Comparison of ENCODE assay signal across 8 cellular contexts in the genomic region with DNA sequence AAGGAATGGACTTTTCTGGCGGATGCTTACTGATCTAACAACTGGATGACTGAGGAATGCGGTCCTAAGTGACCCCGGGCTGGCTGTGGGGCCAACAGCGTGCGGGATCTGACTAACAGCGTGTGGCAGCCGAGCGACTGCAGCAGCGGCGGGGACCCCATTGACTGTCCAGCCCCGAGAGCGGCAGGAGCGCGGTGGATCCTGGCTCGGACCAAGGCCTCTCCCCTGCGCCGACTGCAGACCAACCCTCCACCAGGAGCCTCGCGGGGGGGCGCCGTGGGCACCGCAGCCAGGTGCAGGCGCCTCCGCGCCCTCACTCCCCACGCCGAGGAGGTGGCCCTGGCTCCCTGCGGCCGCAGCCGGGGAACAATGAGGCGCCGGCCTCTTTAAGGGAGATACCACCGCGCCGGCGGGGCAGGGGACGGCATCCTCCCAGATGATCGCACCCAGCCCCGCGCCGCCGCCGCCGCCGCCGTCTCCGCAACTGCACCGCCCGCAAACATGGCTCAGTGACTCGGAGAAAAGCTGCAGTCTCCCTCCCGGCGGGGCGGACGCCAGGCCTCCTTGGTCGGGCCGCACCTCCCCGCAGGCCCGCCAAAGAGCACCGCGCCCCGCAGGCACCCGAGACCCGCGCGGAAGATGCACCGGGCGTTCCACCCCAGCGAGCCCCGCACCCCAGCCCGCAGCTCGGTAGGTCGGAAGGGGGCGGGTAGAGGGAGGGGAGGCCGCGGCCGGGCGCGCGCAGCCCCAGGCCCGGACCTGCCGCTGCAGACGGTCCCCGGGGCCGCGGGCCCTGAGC. TPM values are rescaled to one million over a fixed set of nuclear protein-coding genes. Genes with fewer than 3 reads are reported as not detected.
DNase-seq lines count a peak whose midpoint lies in the region; ATAC-seq and TF ChIP-seq lines count a peak whose summit lies in the region.

No MANE protein-coding gene starts in this region.

- intact Hi-C loops in activated naive CD4-positive, alpha-beta T cell treated with anti-CD3 and anti-CD28 coated beads for 36 hours (cut with micrococcal nuclease): loop anchor here (1.0 to 5.0 kb wide), 4 partner anchors 15 to 204 kb away; a partner anchor contains a TSS

- no peaks in the 10 kb centered on the region for H4K20me1 ChIP-seq in DND-41 (ENCODE audit: insufficient read depth, low read length)

- DNase-seq in DND-41 (peak; percentile 82), KBM-7 (peak; percentile 80), SJSA1 (ENCODE audit: low read depth in 1 of 2, low spot score in 2 of 2) (peak; percentile 69 to 81), glomerular visceral epithelial cell (ENCODE audit: extremely low spot score) (peak; percentile 78), omental fat pad (ENCODE audit: low spot score) (peak; percentile 62)
- peak; percentile 77 for DNase-seq in activated naive CD4-positive, alpha-beta T cell treated with anti-CD3 and anti-CD28 coated beads for 36 hours

- peak overlapping the region; percentile 81 for H3K4me3 Mint-ChIP-seq in activated naive CD4-positive, alpha-beta T cell treated with anti-CD3 and anti-CD28 coated beads for 36 hours

- H3K36me3 Mint-ChIP-seq in activated naive CD4-positive, alpha-beta T cell treated with anti-CD3 and anti-CD28 coated beads for 36 hours (ENCODE audit: low read depth): peaks cover 10% of the 10 kb centered on the region

- in situ Hi-C loops in KBM-7 (cut with MboI; ENCODE audit: low pct_unique_long_range_greater_than_20kb, low sequenced_read_pairs): no loop called here

- H3K27ac ChIP-seq in DND-41 (ENCODE audit: low read length): peak overlapping the region; percentile 85
- peak overlapping the region; percentile 34; the same call in 1 of the 2 replicates for H3K27ac ChIP-seq in SJSA1
- H3K27ac ChIP-seq in thymus (ENCODE audit: low read depth): peak overlapping the region; percentile 94

- H3K36me3 ChIP-seq in DND-41 (ENCODE audit: insufficient read depth, low read length) (peaks cover 22% of the 10 kb centered on the region), SJSA1 (peaks cover 22% of the 10 kb centered on the region), thymus (ENCODE audit: control insufficient read depth, insufficient read depth) (peaks cover 8% of the 10 kb centered on the region)

- H2AFZ ChIP-seq in DND-41 (ENCODE audit: low read depth, low read length): peak overlapping the region; percentile 54

- peak overlapping the region; percentile 73 for H3K27ac Mint-ChIP-seq in activated naive CD4-positive, alpha-beta T cell treated with anti-CD3 and anti-CD28 coated beads for 36 hours

- CTCF ChIA-PET in activated naive CD4-positive, alpha-beta T cell treated with anti-CD3 and anti-CD28 coated beads for 36 hours (lab: Charles Lee): interaction anchor here (1.6 to 1.9 kb wide), 2 partner anchors 28 to 34 kb away, joined by 5 to 13 read pairs; no protein-coding TSS in a partner anchor

- H3K4me1 ChIP-seq in DND-41 (ENCODE audit: insufficient read depth, low read length): peaks cover 35% of the 10 kb centered on the region
- peaks cover 15% of the 10 kb centered on the region for H3K4me1 ChIP-seq in SJSA1 (replicated peaks)
- peaks cover 12% of the 10 kb centered on the region for H3K4me1 ChIP-seq in thymus (ENCODE audit: control insufficient read depth, insufficient read depth, low read length)

- H3K4me1 Mint-ChIP-seq in activated naive CD4-positive, alpha-beta T cell treated with anti-CD3 and anti-CD28 coated beads for 36 hours (ENCODE audit: low read depth): peaks cover 28% of the 10 kb centered on the region

- ATAC-seq in DND-41 (ENCODE audit: insufficient read depth, low read depth): peak; percentile 69
- ATAC-seq in GM21529 (IDR thresholded peaks at IDR 0.05; ENCODE audit: unreplicated experiment): peak; percentile 47
- peak; percentile 71 for ATAC-seq in omental fat pad (ENCODE audit: low FRiP score)

- no peaks in the 10 kb centered on the region for H3K9me3 ChIP-seq in DND-41 (ENCODE audit: insufficient read depth, low read length, severe bottlenecking)
- no peaks in the 10 kb centered on the region; the same call in 1 of the 2 replicates for H3K9me3 ChIP-seq in SJSA1 (replicated peaks)
- H3K9me3 ChIP-seq in thymus (ENCODE audit: control insufficient read depth): no peaks in the 10 kb centered on the region

- peaks cover 44% of the 10 kb centered on the region for H3K79me2 ChIP-seq in DND-41 (ENCODE audit: insufficient read depth, low read length)

- no peaks in the 10 kb centered on the region for H3K9me3 Mint-ChIP-seq in activated naive CD4-positive, alpha-beta T cell treated with anti-CD3 and anti-CD28 coated beads for 36 hours

- H3K9ac ChIP-seq in DND-41 (ENCODE audit: low read depth, low read length): peak overlapping the region; percentile 88

- under 1% methylated on average over 85 of the region's 85 CpGs for WGBS in thymus

- H3K27me3 Mint-ChIP-seq in activated naive CD4-positive, alpha-beta T cell treated with anti-CD3 and anti-CD28 coated beads for 36 hours (ENCODE audit: low read depth): no peaks in the 10 kb centered on the region

- no peaks in the 10 kb centered on the region for H3K27me3 ChIP-seq in DND-41 (ENCODE audit: insufficient read depth, low read length, poor library complexity)
- no peaks in the 10 kb centered on the region for H3K27me3 ChIP-seq in SJSA1 (replicated peaks)
- no peaks in the 10 kb centered on the region for H3K27me3 ChIP-seq in thymus (ENCODE audit: control insufficient read depth, insufficient read depth)

- H3K4me3 ChIP-seq in DND-41 (ENCODE audit: low read depth in 1 of 2, low read length in 2 of 2): peak overlapping the region; percentile 75 to 87
- H3K4me3 ChIP-seq in SJSA1: peak overlapping the region; percentile 92
- peak overlapping the region; percentile 95 for H3K4me3 ChIP-seq in thymus (ENCODE audit: low read length)

- TF ChIP-seq CTCF in DND-41 (IDR thresholded peaks at IDR 0.05; ENCODE audit: borderline replicate concordance, extremely low read depth, low read length, poor library complexity, severe bottlenecking): no peak
- TF ChIP-seq CTCF in omental fat pad (IDR thresholded peaks at IDR 0.05): no peak

- peak overlapping the region; percentile 81 for H3K4me2 ChIP-seq in DND-41 (ENCODE audit: insufficient read depth, low read length)

RNA-seq across cellular contexts. Expression of a gene that starts 0.7 kb away (rescaled TPM):
- 5.3 and 9.1 TPM in 2 replicates for total RNA-seq in SJSA1 (2014; rRNA removed; shearing (Covaris generic))
- 10 to 100 TPM; 20.5 to 21.4 TPM for total RNA-seq in activated naive CD4-positive, alpha-beta T cell treated with anti-CD3 and anti-CD28 coated beads for 36 hours
- 1 to 10 TPM; 3.2 to 7.6 (median 4.6) TPM for total RNA-seq in omental fat pad
- polyA plus RNA-seq in thymus: 6.1 TPM

RNA-seq across cellular contexts. Expression of a gene that starts 43.5 kb away (rescaled TPM):
- not detected in 2 replicates for total RNA-seq in SJSA1 (2014; rRNA removed; shearing (Covaris generic))
- total RNA-seq in activated naive CD4-positive, alpha-beta T cell treated with anti-CD3 and anti-CD28 coated beads for 36 hours: under 1 TPM; 0.33 to 0.40 TPM
- under 1 TPM in 2 of 4 donors, not detected in 2; 0.60 to 0.74 TPM for total RNA-seq in omental fat pad
- polyA plus RNA-seq in thymus: 1.0 TPM

RNA-seq across cellular contexts. Expression of a gene that starts 47.9 kb away (rescaled TPM):
- not detected in 2 replicates for total RNA-seq in SJSA1 (2014; rRNA removed; shearing (Covaris generic))
- total RNA-seq in activated naive CD4-positive, alpha-beta T cell treated with anti-CD3 and anti-CD28 coated beads for 36 hours: under 1 TPM in 1 of 2 experiments, not detected in 1; 0.07 TPM
- total RNA-seq in omental fat pad: 10 to 100 TPM in 2 of 4 donors, 1 to 10 TPM in 2; 4.6 to 20.5 (median 13.2) TPM
- polyA plus RNA-seq in thymus: 2.4 TPM

RNA-seq across cellular contexts. Expression of a gene that starts 57.8 kb away (rescaled TPM):
- not detected in 2 replicates for total RNA-seq in SJSA1 (2014; rRNA removed; shearing (Covaris generic))
- not detected for total RNA-seq in activated naive CD4-positive, alpha-beta T cell treated with anti-CD3 and anti-CD28 coated beads for 36 hours
- total RNA-seq in omental fat pad: not detected
- polyA plus RNA-seq in thymus: not detected

RNA-seq across cellular contexts. Expression of a gene that starts 58.8 kb away (rescaled TPM):
- 23.4 and 34.9 TPM in 2 replicates for total RNA-seq in SJSA1 (2014; rRNA removed; shearing (Covaris generic))
- total RNA-seq in activated naive CD4-positive, alpha-beta T cell treated with anti-CD3 and anti-CD28 coated beads for 36 hours: 10 to 100 TPM; 24.0 to 26.8 TPM
- total RNA-seq in omental fat pad: 10 to 100 TPM; 18.4 to 64.1 (median 42.5) TPM
- polyA plus RNA-seq in thymus: 79.0 TPM

Comparison
In these comparisons a context has a peak if more than half of its experiments do, and no peak if none do; other contexts are left out.
1. Peak in every context shown above with its lines: DNase-seq, ATAC-seq, H3K4me3 ChIP-seq and H3K27ac ChIP-seq.
2. H3K27ac ChIP-seq: peak in every context shown above with its lines; median percentile 94 in thymus; 85 in DND-41; 34 in SJSA1.